In the genomic region with DNA sequence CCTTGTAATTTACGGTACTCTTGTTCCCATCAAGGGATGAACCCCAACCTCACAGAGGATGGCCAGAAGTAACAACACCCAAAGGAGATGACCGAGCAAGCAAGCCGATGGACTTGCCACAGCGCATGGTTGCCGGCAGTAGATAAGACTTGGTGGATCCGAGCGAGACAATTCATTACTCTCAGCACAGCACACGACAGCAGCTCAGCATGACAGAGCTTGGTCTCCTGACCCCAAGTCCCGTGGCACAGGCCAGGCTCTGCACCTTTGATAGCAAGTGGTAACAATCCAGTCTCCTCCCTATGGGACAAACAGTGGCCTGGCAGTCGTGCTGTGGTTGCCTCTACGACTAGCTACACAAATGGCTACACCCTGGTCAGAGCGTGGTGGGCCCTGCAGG, we compare ENCODE assay signal across 1 cellular context.
A peak's percentile ranks its signal among the peaks of the same experiment; 100 is the strongest.
TF ChIP-seq lines count a peak whose summit lies in the region.

No MANE protein-coding gene starts in this region.

TF ChIP-seq in K562, 482 proteins besides CTCF, POLR2A, EP300 and RAD21 (continues in another document):
- no peak for TF ChIP-seq HDAC6 (IDR thresholded peaks at IDR 0.05; ENCODE audit: low read depth, low read length)
- TF ChIP-seq NRF1 (conservative IDR thresholded peaks at IDR 0.05 in 1 of 2, IDR thresholded peaks at IDR 0.05 in 1 of 2) = peak; percentile 50 to 58
- no peak for TF ChIP-seq KDM4B (IDR thresholded peaks at IDR 0.05; ENCODE audit: borderline replicate concordance in 2 of 2, low read depth in 1 of 2)
- no peak for TF ChIP-seq ARNT (IDR thresholded peaks at IDR 0.05)
- TF ChIP-seq CBX3 (IDR thresholded peaks at IDR 0.05; ENCODE audit: borderline replicate concordance in 1 of 2, low read length in 2 of 2) = peak in 1 of 2 experiments; percentile 34; a peak in 1 of 3 replicates
- TF ChIP-seq, protein P1, sequence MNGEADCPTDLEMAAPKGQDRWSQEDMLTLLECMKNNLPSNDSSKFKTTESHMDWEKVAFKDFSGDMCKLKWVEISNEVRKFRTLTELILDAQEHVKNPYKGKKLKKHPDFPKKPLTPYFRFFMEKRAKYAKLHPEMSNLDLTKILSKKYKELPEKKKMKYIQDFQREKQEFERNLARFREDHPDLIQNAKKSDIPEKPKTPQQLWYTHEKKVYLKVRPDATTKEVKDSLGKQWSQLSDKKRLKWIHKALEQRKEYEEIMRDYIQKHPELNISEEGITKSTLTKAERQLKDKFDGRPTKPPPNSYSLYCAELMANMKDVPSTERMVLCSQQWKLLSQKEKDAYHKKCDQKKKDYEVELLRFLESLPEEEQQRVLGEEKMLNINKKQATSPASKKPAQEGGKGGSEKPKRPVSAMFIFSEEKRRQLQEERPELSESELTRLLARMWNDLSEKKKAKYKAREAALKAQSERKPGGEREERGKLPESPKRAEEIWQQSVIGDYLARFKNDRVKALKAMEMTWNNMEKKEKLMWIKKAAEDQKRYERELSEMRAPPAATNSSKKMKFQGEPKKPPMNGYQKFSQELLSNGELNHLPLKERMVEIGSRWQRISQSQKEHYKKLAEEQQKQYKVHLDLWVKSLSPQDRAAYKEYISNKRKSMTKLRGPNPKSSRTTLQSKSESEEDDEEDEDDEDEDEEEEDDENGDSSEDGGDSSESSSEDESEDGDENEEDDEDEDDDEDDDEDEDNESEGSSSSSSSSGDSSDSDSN (IDR thresholded peaks at IDR 0.05; ENCODE audit: borderline replicate concordance in 1 of 2, low read depth in 2 of 2, low read length in 2 of 2) = peak in 1 of 2 experiments; percentile 94; a peak in 2 of 4 replicates
- 0 out of 2 replicates have a peak, but pooled peaks have one; percentile 20 for TF ChIP-seq L3MBTL2 (IDR thresholded peaks at IDR 0.05)
- TF ChIP-seq, protein P2, sequence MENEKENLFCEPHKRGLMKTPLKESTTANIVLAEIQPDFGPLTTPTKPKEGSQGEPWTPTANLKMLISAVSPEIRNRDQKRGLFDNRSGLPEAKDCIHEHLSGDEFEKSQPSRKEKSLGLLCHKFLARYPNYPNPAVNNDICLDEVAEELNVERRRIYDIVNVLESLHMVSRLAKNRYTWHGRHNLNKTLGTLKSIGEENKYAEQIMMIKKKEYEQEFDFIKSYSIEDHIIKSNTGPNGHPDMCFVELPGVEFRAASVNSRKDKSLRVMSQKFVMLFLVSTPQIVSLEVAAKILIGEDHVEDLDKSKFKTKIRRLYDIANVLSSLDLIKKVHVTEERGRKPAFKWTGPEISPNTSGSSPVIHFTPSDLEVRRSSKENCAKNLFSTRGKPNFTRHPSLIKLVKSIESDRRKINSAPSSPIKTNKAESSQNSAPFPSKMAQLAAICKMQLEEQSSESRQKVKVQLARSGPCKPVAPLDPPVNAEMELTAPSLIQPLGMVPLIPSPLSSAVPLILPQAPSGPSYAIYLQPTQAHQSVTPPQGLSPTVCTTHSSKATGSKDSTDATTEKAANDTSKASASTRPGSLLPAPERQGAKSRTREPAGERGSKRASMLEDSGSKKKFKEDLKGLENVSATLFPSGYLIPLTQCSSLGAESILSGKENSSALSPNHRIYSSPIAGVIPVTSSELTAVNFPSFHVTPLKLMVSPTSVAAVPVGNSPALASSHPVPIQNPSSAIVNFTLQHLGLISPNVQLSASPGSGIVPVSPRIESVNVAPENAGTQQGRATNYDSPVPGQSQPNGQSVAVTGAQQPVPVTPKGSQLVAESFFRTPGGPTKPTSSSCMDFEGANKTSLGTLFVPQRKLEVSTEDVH (IDR thresholded peaks at IDR 0.05; ENCODE audit: low read depth, partially characterized antibody) = no peak
- TF ChIP-seq CXXC5 (CRISPR knock-in tag; IDR thresholded peaks at IDR 0.05) = 0 out of 2 replicates have a peak, but pooled peaks have one; percentile 39
- no peak for TF ChIP-seq CEBPB (tag; IDR thresholded peaks at IDR 0.05)
- peak; percentile 48 for TF ChIP-seq TCF3 (CRISPR knock-in tag; IDR thresholded peaks at IDR 0.05)
- TF ChIP-seq CBFA2T3 (IDR thresholded peaks at IDR 0.05) = peak; percentile 67
- TF ChIP-seq, protein P3, sequence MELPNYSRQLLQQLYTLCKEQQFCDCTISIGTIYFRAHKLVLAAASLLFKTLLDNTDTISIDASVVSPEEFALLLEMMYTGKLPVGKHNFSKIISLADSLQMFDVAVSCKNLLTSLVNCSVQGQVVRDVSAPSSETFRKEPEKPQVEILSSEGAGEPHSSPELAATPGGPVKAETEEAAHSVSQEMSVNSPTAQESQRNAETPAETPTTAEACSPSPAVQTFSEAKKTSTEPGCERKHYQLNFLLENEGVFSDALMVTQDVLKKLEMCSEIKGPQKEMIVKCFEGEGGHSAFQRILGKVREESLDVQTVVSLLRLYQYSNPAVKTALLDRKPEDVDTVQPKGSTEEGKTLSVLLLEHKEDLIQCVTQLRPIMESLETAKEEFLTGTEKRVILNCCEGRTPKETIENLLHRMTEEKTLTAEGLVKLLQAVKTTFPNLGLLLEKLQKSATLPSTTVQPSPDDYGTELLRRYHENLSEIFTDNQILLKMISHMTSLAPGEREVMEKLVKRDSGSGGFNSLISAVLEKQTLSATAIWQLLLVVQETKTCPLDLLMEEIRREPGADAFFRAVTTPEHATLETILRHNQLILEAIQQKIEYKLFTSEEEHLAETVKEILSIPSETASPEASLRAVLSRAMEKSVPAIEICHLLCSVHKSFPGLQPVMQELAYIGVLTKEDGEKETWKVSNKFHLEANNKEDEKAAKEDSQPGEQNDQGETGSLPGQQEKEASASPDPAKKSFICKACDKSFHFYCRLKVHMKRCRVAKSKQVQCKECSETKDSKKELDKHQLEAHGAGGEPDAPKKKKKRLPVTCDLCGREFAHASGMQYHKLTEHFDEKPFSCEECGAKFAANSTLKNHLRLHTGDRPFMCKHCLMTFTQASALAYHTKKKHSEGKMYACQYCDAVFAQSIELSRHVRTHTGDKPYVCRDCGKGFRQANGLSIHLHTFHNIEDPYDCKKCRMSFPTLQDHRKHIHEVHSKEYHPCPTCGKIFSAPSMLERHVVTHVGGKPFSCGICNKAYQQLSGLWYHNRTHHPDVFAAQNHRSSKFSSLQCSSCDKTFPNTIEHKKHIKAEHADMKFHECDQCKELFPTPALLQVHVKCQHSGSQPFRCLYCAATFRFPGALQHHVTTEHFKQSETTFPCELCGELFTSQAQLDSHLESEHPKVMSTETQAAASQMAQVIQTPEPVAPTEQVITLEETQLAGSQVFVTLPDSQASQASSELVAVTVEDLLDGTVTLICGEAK (IDR thresholded peaks at IDR 0.05) = no peak
- TF ChIP-seq, protein P3 (CRISPR knock-in tag; IDR thresholded peaks at IDR 0.05) = no peak
- TF ChIP-seq MEIS2 (IDR thresholded peaks at IDR 0.05; ENCODE audit: partially characterized antibody) = peak; percentile 80
- peak; percentile 85; the same call in 1 of the 2 replicates for TF ChIP-seq MECOM (CRISPR knock-in tag; IDR thresholded peaks at IDR 0.05)
- TF ChIP-seq, protein P4, sequence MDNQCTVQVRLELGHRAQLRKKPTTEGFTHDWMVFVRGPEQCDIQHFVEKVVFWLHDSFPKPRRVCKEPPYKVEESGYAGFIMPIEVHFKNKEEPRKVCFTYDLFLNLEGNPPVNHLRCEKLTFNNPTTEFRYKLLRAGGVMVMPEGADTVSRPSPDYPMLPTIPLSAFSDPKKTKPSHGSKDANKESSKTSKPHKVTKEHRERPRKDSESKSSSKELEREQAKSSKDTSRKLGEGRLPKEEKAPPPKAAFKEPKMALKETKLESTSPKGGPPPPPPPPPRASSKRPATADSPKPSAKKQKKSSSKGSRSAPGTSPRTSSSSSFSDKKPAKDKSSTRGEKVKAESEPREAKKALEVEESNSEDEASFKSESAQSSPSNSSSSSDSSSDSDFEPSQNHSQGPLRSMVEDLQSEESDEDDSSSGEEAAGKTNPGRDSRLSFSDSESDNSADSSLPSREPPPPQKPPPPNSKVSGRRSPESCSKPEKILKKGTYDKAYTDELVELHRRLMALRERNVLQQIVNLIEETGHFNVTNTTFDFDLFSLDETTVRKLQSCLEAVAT (IDR thresholded peaks at IDR 0.05) = 0 out of 4 replicates have a peak, but pooled peaks of 1 of the 2 experiments have one; percentile 14
- TF ChIP-seq BRD4 (IDR thresholded peaks at IDR 0.05) = no peak
- TF ChIP-seq, protein P5, sequence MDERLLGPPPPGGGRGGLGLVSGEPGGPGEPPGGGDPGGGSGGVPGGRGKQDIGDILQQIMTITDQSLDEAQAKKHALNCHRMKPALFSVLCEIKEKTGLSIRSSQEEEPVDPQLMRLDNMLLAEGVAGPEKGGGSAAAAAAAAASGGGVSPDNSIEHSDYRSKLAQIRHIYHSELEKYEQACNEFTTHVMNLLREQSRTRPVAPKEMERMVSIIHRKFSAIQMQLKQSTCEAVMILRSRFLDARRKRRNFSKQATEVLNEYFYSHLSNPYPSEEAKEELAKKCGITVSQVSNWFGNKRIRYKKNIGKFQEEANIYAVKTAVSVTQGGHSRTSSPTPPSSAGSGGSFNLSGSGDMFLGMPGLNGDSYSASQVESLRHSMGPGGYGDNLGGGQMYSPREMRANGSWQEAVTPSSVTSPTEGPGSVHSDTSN (CRISPR knock-in tag; IDR thresholded peaks at IDR 0.05; ENCODE audit: low read depth) = no peak
- TF ChIP-seq, protein P5 (tag; conservative IDR thresholded peaks at IDR 0.05; ENCODE audit: low read depth) = peak; percentile 68
- peak; percentile 33 for TF ChIP-seq ARID1B (IDR thresholded peaks at IDR 0.05)
- 0 out of 2 replicates have a peak, but pooled peaks have one; percentile 25 for TF ChIP-seq DPF2 (IDR thresholded peaks at IDR 0.05)
- TF ChIP-seq XRCC5 (IDR thresholded peaks at IDR 0.05; ENCODE audit: low read depth, low read length) = no peak
- TF ChIP-seq ZNF175 (CRISPR knock-in tag; IDR thresholded peaks at IDR 0.05; ENCODE audit: low read depth) = 0 out of 2 replicates have a peak, but pooled peaks have one; percentile 30
- TF ChIP-seq SOX6 (IDR thresholded peaks at IDR 0.05) = peak; percentile 60
- TF ChIP-seq BHLHE40 (IDR thresholded peaks at IDR 0.05; ENCODE audit: low read length) = peak; percentile 89
- peak; percentile 31; the same call in 1 of the 2 replicates for TF ChIP-seq PKNOX1 (IDR thresholded peaks at IDR 0.05)
- peak in 1 of 2 experiments; percentile 14 for TF ChIP-seq E2F6 (IDR thresholded peaks at IDR 0.05; ENCODE audit: borderline replicate concordance in 1 of 2, extremely low read depth in 1 of 2, insufficient read depth in 1 of 2, insufficient read length in 1 of 2, low read depth in 1 of 2, low read length in 1 of 2, poor library complexity in 1 of 2, severe bottlenecking in 1 of 2)
- TF ChIP-seq FOXK2 (conservative IDR thresholded peaks at IDR 0.05 in 1 of 2, IDR thresholded peaks at IDR 0.05 in 1 of 2; ENCODE audit: low read depth in 2 of 2) = peak in 1 of 2 experiments; percentile 27; a peak in 1 of 4 replicates
